Comparison of ENCODE assay signal across 1 cellular context in the genomic region with DNA sequence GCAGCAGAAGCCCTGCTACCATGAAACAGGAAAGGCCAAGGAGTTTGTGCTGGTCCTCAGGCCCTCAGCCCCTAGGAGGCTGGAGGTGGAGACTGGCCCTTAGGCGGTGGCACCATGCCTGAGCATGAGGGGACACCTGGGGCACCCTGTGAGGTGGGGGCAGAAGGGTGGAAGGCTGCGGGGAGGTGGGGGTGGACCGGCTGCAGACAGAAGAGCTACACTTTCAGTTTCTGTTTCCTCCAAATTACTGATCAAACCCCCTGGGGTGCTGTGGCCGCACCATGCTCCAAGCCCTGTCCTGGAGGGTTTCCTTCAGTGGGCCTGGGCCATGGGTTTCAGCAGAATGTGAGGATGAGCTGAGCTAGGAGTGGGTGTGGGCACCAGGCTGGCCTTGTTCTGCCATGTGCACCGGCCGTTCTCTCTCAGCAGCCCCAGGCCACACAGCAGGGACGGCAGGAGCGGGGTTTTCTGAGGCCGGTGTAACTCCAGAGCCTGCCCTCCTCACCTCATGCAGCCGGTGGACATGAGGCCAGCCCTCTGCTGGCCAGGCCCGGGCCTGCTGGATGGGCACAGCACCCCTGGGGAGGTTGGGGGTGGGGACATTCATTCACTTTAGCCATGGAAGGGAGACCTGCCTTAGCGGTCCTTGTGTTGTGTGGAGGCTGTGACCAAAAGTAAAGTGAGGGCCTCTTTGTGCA.
TF ChIP-seq lines count a peak whose summit lies in the region.

No MANE protein-coding gene starts in this region.

TF ChIP-seq in HCT116, 20 proteins besides CTCF, POLR2A, EP300 and RAD21 (continued from another document):
- TF ChIP-seq, protein P1, sequence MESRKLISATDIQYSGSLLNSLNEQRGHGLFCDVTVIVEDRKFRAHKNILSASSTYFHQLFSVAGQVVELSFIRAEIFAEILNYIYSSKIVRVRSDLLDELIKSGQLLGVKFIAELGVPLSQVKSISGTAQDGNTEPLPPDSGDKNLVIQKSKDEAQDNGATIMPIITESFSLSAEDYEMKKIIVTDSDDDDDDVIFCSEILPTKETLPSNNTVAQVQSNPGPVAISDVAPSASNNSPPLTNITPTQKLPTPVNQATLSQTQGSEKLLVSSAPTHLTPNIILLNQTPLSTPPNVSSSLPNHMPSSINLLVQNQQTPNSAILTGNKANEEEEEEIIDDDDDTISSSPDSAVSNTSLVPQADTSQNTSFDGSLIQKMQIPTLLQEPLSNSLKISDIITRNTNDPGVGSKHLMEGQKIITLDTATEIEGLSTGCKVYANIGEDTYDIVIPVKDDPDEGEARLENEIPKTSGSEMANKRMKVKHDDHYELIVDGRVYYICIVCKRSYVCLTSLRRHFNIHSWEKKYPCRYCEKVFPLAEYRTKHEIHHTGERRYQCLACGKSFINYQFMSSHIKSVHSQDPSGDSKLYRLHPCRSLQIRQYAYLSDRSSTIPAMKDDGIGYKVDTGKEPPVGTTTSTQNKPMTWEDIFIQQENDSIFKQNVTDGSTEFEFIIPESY (IDR thresholded peaks at IDR 0.05; ENCODE audit: extremely low read depth, insufficient replicate concordance, low read length) = no peak
- TF ChIP-seq SIN3A (IDR thresholded peaks at IDR 0.05; ENCODE audit: low read depth) (no peak), EZH2phosphoT487 (IDR thresholded peaks at IDR 0.05; ENCODE audit: borderline replicate concordance) (no peak), ZNF274 (IDR thresholded peaks at IDR 0.05; ENCODE audit: low read depth, low read length) (no peak), TCF7L2 (IDR thresholded peaks at IDR 0.05; ENCODE audit: borderline replicate concordance, extremely low read depth, insufficient read depth, insufficient read length) (no peak), SP1 (IDR thresholded peaks at IDR 0.05; ENCODE audit: low read depth) (no peak)
- TF ChIP-seq, protein P2, sequence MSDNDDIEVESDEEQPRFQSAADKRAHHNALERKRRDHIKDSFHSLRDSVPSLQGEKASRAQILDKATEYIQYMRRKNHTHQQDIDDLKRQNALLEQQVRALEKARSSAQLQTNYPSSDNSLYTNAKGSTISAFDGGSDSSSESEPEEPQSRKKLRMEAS (IDR thresholded peaks at IDR 0.05) = no peak
- TF ChIP-seq, protein P3, sequence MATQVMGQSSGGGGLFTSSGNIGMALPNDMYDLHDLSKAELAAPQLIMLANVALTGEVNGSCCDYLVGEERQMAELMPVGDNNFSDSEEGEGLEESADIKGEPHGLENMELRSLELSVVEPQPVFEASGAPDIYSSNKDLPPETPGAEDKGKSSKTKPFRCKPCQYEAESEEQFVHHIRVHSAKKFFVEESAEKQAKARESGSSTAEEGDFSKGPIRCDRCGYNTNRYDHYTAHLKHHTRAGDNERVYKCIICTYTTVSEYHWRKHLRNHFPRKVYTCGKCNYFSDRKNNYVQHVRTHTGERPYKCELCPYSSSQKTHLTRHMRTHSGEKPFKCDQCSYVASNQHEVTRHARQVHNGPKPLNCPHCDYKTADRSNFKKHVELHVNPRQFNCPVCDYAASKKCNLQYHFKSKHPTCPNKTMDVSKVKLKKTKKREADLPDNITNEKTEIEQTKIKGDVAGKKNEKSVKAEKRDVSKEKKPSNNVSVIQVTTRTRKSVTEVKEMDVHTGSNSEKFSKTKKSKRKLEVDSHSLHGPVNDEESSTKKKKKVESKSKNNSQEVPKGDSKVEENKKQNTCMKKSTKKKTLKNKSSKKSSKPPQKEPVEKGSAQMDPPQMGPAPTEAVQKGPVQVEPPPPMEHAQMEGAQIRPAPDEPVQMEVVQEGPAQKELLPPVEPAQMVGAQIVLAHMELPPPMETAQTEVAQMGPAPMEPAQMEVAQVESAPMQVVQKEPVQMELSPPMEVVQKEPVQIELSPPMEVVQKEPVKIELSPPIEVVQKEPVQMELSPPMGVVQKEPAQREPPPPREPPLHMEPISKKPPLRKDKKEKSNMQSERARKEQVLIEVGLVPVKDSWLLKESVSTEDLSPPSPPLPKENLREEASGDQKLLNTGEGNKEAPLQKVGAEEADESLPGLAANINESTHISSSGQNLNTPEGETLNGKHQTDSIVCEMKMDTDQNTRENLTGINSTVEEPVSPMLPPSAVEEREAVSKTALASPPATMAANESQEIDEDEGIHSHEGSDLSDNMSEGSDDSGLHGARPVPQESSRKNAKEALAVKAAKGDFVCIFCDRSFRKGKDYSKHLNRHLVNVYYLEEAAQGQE (IDR thresholded peaks at IDR 0.05; ENCODE audit: low read depth) = no peak
TF ChIP-seq in HCT116: peak in this region for 0.
